In the genomic region with DNA sequence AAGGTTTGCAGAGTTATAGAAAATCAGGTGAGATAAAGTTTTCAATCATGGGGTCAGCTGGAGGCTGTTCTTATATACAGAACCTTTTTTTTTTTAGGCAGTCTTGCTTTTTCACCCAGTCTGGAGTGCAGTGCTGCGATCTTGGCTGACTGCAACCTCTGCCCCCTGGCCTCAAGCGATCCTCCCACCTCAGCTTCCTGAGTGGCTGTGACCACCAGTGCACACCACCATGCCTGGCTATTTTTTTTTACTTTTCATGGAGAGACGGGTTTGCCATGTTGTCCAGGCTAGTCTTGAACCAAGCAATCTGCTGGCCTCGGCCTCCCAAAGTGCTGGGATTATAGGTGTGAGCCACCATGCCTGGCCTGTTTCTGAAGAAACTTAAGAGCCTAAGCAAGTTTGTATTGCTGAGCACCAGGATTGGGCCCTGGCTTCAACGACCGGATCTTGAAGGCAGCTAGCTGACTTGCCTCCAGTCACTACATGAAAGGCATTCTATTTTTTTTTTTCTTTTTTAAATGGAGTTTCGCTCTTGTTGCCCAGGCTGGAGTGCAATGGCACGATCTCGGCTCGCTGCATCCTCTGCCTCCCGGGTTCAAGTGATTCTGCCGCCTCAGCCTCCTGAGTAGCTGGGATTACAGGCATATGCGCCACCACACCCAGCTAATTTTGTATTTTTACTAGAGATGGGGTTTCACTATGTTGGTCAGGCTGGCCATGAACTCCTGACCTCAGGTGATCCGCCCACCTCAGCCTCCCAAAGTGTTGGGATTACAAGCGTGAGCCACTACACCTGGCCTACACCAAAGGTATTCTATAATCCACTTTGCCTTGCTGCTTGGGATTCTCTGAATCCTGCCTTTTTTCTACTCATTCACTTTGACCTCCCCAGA, we compare ENCODE assay signal across 9 cellular contexts. TPM values are rescaled to one million over a fixed set of nuclear protein-coding genes. Genes with fewer than 3 reads are reported as not detected.
DNase-seq lines count a peak whose midpoint lies in the region; ATAC-seq and TF ChIP-seq lines count a peak whose summit lies in the region.
"Had no signal": no experiment of that assay in that cellular context is flagged by ENCODE, and none has a peak within 500 bp of the region (broad histone marks: within the 10 kb centered on the region; RNA-seq: fewer than 3 reads in every experiment).

No MANE protein-coding gene starts in this region.

- no peak overlapping the region for H3K4me2 ChIP-seq in mammary epithelial cell (ENCODE audit: insufficient read depth, low read depth, low read length)

- peaks cover 56% of the 10 kb centered on the region for H3K4me1 Mint-ChIP-seq in activated CD4-positive, alpha-beta memory T cell treated with anti-CD3 and anti-CD28 coated beads for 36 hours (ENCODE audit: low read depth)
- peaks cover 20% of the 10 kb centered on the region for H3K4me1 Mint-ChIP-seq in type B pancreatic cell (ENCODE audit: unreplicated experiment)
- no peaks in the 10 kb centered on the region for H3K4me1 Mint-ChIP-seq in MCF 10A (ENCODE audit: insufficient read depth, unreplicated experiment)

- intact Hi-C loops in breast epithelium (cut with DNase I; ENCODE audit: low total_unique reads) = no loop called here
- intact Hi-C loops in mammary epithelial cell (cut with micrococcal nuclease) = loop anchor here (5.0 kb wide), 1 partner anchor 50 kb away; the partner anchor contains the start of genes CHEK2 and HSCB
- intact Hi-C loops in activated CD4-positive, alpha-beta memory T cell treated with anti-CD3 and anti-CD28 coated beads for 36 hours (cut with micrococcal nuclease) = loop anchor here (1.0 kb wide), 1 partner anchor 19 kb away; no protein-coding TSS in a partner anchor
- intact Hi-C loops in MCF 10A (cut with micrococcal nuclease) = no loop called here

- TF ChIP-seq CTCF in breast epithelium (IDR thresholded peaks at IDR 0.05) (no peak), mammary epithelial cell (conservative IDR thresholded peaks at IDR 0.05 in 1 of 2, IDR thresholded peaks at IDR 0.05 in 1 of 2; ENCODE audit: extremely low read depth in 1 of 2, insufficient read depth in 1 of 2, low read depth in 1 of 2, low read length in 2 of 2) (no peak), type B pancreatic cell (conservative IDR thresholded peaks at IDR 0.05) (no peak), MCF 10A (IDR thresholded peaks at IDR 0.05; ENCODE audit: unreplicated experiment) (no peak)

- H3K4me3 Mint-ChIP-seq in activated CD4-positive, alpha-beta memory T cell treated with anti-CD3 and anti-CD28 coated beads for 36 hours = no peak overlapping the region
- no peak overlapping the region for H3K4me3 Mint-ChIP-seq in type B pancreatic cell
- H3K4me3 Mint-ChIP-seq in MCF 10A (ENCODE audit: unreplicated experiment) = no peak overlapping the region

- H3K9ac ChIP-seq in mammary epithelial cell (ENCODE audit: insufficient read depth, low read length) = no peak overlapping the region

- H3K9me3 Mint-ChIP-seq in activated CD4-positive, alpha-beta memory T cell treated with anti-CD3 and anti-CD28 coated beads for 36 hours = no peaks in the 10 kb centered on the region
- H3K9me3 Mint-ChIP-seq in type B pancreatic cell = no peaks in the 10 kb centered on the region
- H3K9me3 Mint-ChIP-seq in MCF 10A (ENCODE audit: unreplicated experiment) = no peaks in the 10 kb centered on the region

- peak overlapping the region; percentile 1 for H3K27ac Mint-ChIP-seq in activated CD4-positive, alpha-beta memory T cell treated with anti-CD3 and anti-CD28 coated beads for 36 hours
- H3K27ac Mint-ChIP-seq in type B pancreatic cell (peak overlapping the region; percentile 62), MCF 10A (ENCODE audit: low read depth, unreplicated experiment) (no peak overlapping the region)

- dilution Hi-C loops in mammary epithelial cell (cut with HindIII; ENCODE audit: low sequenced_read_pairs) = no loop called here

- BruUV-seq in mammary epithelial cell (replicated peaks; lab: Mats Ljungman, UMichigan) (no TSS peak), MCF 10A (replicated peaks; lab: Mats Ljungman, UMichigan) (no TSS peak)

- H2AFZ ChIP-seq in mammary epithelial cell (ENCODE audit: low read depth, low read length) = no peak overlapping the region

- DNase-seq in breast epithelium (ENCODE audit: low spot score in 2 of 2) = no peak
- no peak for DNase-seq in mammary epithelial cell
- no peak for DNase-seq in activated CD4-positive, alpha-beta memory T cell treated with anti-CD3 and anti-CD28 coated beads for 36 hours
- DNase-seq in type B pancreatic cell (ENCODE audit: extremely low spot score, unreplicated experiment) = no peak
- no peak for DNase-seq in MCF 10A (ENCODE audit: unreplicated experiment)
- DNase-seq in NCI-H524 (lab: John Stamatoyannopoulos, UW) = no peak
- no peak for DNase-seq in NCI-H510A (lab: John Stamatoyannopoulos, UW)
- DNase-seq: MG63 had no signal

- no peaks in the 10 kb centered on the region for H3K27me3 Mint-ChIP-seq in activated CD4-positive, alpha-beta memory T cell treated with anti-CD3 and anti-CD28 coated beads for 36 hours
- H3K27me3 Mint-ChIP-seq in type B pancreatic cell (no peaks in the 10 kb centered on the region), MCF 10A (ENCODE audit: insufficient read depth, unreplicated experiment) (no peaks in the 10 kb centered on the region)

- H3K27me3 ChIP-seq in breast epithelium (no peaks in the 10 kb centered on the region), mammary epithelial cell (ENCODE audit: insufficient read depth, low read length) (no peaks in the 10 kb centered on the region)
- H3K27me3 ChIP-seq: MG63 had no signal

- peak; percentile 21 for ATAC-seq in HG03025 (IDR thresholded peaks at IDR 0.05; ENCODE audit: low FRiP score, unreplicated experiment)

- H3K79me2 ChIP-seq in mammary epithelial cell (ENCODE audit: insufficient read depth, low read length) = peaks cover 39% of the 10 kb centered on the region

- H3K27ac ChIP-seq in breast epithelium (peak overlapping the region; percentile 10 to 29), mammary epithelial cell (ENCODE audit: insufficient read depth, low read depth, low read length) (no peak overlapping the region)

- TF ChIP-seq POLR2A in breast epithelium (IDR thresholded peaks at IDR 0.05) = no peak

- CTCF ChIA-PET in mammary epithelial cell (lab: Charles Lee; ENCODE audit: low non-redundant PET) (no interaction called here), MCF 10A (lab: Yijun Ruan, JAX) (no interaction called here)
- CTCF ChIA-PET in activated CD4-positive, alpha-beta memory T cell treated with anti-CD3 and anti-CD28 coated beads for 36 hours (lab: Charles Lee) = interaction anchor here (1.9 kb wide), 1 partner anchor 65 kb away, joined by 4 read pairs; no protein-coding TSS in a partner anchor

- in situ Hi-C loops in mammary epithelial cell (cut with MboI; ENCODE audit: low sequenced_read_pairs in 2 of 2) = no loop called here

- no peak overlapping the region for H3K4me3 ChIP-seq in breast epithelium
- H3K4me3 ChIP-seq in mammary epithelial cell (replicated peaks in 1 of 3; ENCODE audit: insufficient read depth in 1 of 3, low read depth in 2 of 3, low read length in 3 of 3) = no peak overlapping the region
- H3K4me3 ChIP-seq: MG63 had no signal

- WGBS in mammary epithelial cell (ENCODE audit: low coverage, missing lambda C conversion rate) = 89% methylated on average over 15 of the region's 15 CpGs

- H3K4me1 ChIP-seq in breast epithelium (no peaks in the 10 kb centered on the region), mammary epithelial cell (ENCODE audit: insufficient read depth, low read length) (no peaks in the 10 kb centered on the region)

- H4K20me1 ChIP-seq in mammary epithelial cell (ENCODE audit: insufficient read depth, low read length) = peaks cover 3% of the 10 kb centered on the region

- peaks cover 6% of the 10 kb centered on the region for H3K36me3 ChIP-seq in breast epithelium
- H3K36me3 ChIP-seq in mammary epithelial cell (ENCODE audit: insufficient read depth, low read length) = peaks cover 36% of the 10 kb centered on the region

- H3K9me3 ChIP-seq in breast epithelium (no peaks in the 10 kb centered on the region), mammary epithelial cell (replicated peaks; ENCODE audit: insufficient read depth, low read length) (no peaks in the 10 kb centered on the region)
- H3K9me3 ChIP-seq: MG63 had no signal

- peaks cover 51% of the 10 kb centered on the region for H3K36me3 Mint-ChIP-seq in activated CD4-positive, alpha-beta memory T cell treated with anti-CD3 and anti-CD28 coated beads for 36 hours
- H3K36me3 Mint-ChIP-seq in type B pancreatic cell (peaks cover 40% of the 10 kb centered on the region), MCF 10A (ENCODE audit: insufficient read depth, unreplicated experiment) (peaks cover 80% of the 10 kb centered on the region)

- POLR2A ChIA-PET in activated CD4-positive, alpha-beta memory T cell treated with anti-CD3 and anti-CD28 coated beads for 36 hours (lab: Charles Lee) = interaction anchor here (0.6 to 0.8 kb wide), 2 partner anchors 19 to 36 kb away, joined by 3 to 6 read pairs; no protein-coding TSS in a partner anchor
- POLR2A ChIA-PET in MCF 10A (lab: Yijun Ruan, JAX) = interaction anchor here (1.2 kb wide), 1 partner anchor 20 kb away, joined by 4 read pairs; the partner anchor contains the start of gene CCDC117

RNA-seq across cellular contexts. Expression of gene XBP1, which starts 7.6 kb away (rescaled TPM):
- 1,000 to 10,000 TPM in 2 of 3 donors, 100 to 1,000 TPM in 1; 156 to 1,772 (median 1,383) TPM for total RNA-seq in breast epithelium
- total RNA-seq in mammary epithelial cell = 100 to 1,000 TPM; 166 to 224 TPM
- polyA plus RNA-seq in mammary epithelial cell = 97.9 TPM
- 133 TPM for polyA minus RNA-seq in mammary epithelial cell
- total RNA-seq in activated CD4-positive, alpha-beta memory T cell treated with anti-CD3 and anti-CD28 coated beads for 36 hours = 100 to 1,000 TPM; 128 to 132 TPM
- 127 and 170 TPM in 2 replicates for total RNA-seq in type B pancreatic cell (ENCODE audit: low replicate concordance)
- 274 and 429 TPM in 2 replicates for total RNA-seq in MCF 10A (2022)

RNA-seq across cellular contexts. Expression of gene CCDC117, which starts 20.2 kb away (rescaled TPM):
- total RNA-seq in breast epithelium (10 to 100 TPM; 19.5 to 33.5 (median 23.9) TPM), mammary epithelial cell (10 to 100 TPM; 10.6 to 16.0 TPM), type B pancreatic cell (ENCODE audit: low replicate concordance) (29.0 and 40.8 TPM in 2 replicates), MCF 10A (2022) (12.1 and 14.6 TPM in 2 replicates)
- polyA plus RNA-seq in mammary epithelial cell = 3.8 TPM
- 9.2 TPM for polyA minus RNA-seq in mammary epithelial cell
- 10 to 100 TPM; 27.7 to 31.6 TPM for total RNA-seq in activated CD4-positive, alpha-beta memory T cell treated with anti-CD3 and anti-CD28 coated beads for 36 hours

RNA-seq across cellular contexts. Expression of gene HSCB, which starts 50.9 kb away (rescaled TPM):
- 10 to 100 TPM; 25.3 to 49.3 (median 32.4) TPM for total RNA-seq in breast epithelium
- total RNA-seq in mammary epithelial cell = 10 to 100 TPM; 11.5 to 14.8 TPM
- polyA plus RNA-seq in mammary epithelial cell = 10.4 TPM
- polyA minus RNA-seq in mammary epithelial cell = not detected
- 10 to 100 TPM; 16.5 to 18.1 TPM for total RNA-seq in activated CD4-positive, alpha-beta memory T cell treated with anti-CD3 and anti-CD28 coated beads for 36 hours
- 11.4 and 13.5 TPM in 2 replicates for total RNA-seq in type B pancreatic cell (ENCODE audit: low replicate concordance)
- 19.3 and 24.7 TPM in 2 replicates for total RNA-seq in MCF 10A (2022)

RNA-seq across cellular contexts. Expression of gene CHEK2, which starts 51.1 kb away (rescaled TPM):
- total RNA-seq in breast epithelium = 10 to 100 TPM in 1 of 3 donors, 1 to 10 TPM in 2; 3.8 to 13.2 (median 6.2) TPM
- total RNA-seq in mammary epithelial cell = 10 to 100 TPM; 14.2 to 19.2 TPM
- polyA plus RNA-seq in mammary epithelial cell = 23.4 TPM
- polyA minus RNA-seq in mammary epithelial cell = 18.3 TPM
- 10 to 100 TPM; 30.0 to 36.0 TPM for total RNA-seq in activated CD4-positive, alpha-beta memory T cell treated with anti-CD3 and anti-CD28 coated beads for 36 hours
- total RNA-seq in type B pancreatic cell (ENCODE audit: low replicate concordance) = 18.8 and 34.1 TPM in 2 replicates
- total RNA-seq in MCF 10A (2022) = 17.6 and 18.8 TPM in 2 replicates

Comparison
In these comparisons a context has a peak if more than half of its experiments do, and no peak if none do; other contexts are left out.
1. intact Hi-C loops: an anchor here in mammary epithelial cell (5.0 kb wide) and activated CD4-positive, alpha-beta memory T cell treated with anti-CD3 and anti-CD28 coated beads for 36 hours (1.0 kb wide); none called in breast epithelium and MCF 10A.